In the genomic region with DNA sequence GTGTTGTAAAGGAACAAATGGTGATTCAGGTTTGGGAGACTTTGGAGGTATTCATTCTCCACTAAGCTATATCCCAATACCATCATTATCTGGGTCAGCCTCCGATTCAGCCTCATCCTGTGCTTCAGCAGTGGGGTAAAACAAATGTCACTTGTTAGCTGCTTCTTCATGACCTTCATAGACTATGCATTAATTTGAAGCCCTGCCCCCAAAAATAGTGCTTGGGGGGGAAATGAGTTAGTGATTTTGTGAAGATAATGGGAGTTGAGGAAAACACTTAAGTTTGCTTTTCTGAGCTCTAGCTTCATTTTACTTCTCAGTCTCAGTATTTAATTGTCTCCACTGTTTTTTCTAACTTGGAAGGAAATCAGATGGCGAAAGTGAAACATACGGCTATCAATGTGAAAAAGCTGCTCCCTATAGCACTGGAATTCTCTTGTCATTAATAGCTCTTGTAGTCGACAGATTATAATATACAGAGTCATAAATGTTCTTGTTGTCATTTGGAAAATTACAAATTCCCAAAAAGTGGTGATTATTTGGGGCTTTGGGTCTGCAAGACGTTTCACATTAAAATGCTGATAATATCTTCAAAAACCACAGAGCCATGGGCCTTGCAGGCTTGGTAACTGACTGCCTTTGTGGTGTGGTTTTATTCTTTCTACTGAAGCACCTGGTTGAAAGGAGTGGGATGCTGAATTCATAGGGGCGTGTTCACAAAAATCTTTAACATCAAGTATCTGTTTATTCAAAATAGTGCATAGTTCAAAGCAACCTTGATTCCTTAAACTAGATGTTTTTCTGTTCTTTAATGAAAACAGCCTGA, we compare ENCODE assay signal across 14 cellular contexts. TPM values are rescaled to one million over a fixed set of nuclear protein-coding genes. Genes with fewer than 3 reads are reported as not detected.
DNase-seq lines count a peak whose midpoint lies in the region; ATAC-seq, FAIRE-seq and TF ChIP-seq lines count a peak whose summit lies in the region.
"Had no signal": no experiment of that assay in that cellular context is flagged by ENCODE, and none has a peak within 500 bp of the region (broad histone marks: within the 10 kb centered on the region; RNA-seq: fewer than 3 reads in every experiment).

No MANE protein-coding gene starts in this region.

- H3K36me3 Mint-ChIP-seq in CD14-positive monocyte (peaks cover 26 to 28% of the 10 kb centered on the region in 2 donors), nephron (ENCODE audit: low read depth) (no peaks in the 10 kb centered on the region)

- no peaks in the 10 kb centered on the region for H3K9me3 ChIP-seq in GM12878 (replicated peaks; ENCODE audit: control insufficient read depth, insufficient read depth, low read length)
- H3K9me3 ChIP-seq: HAP-1, SJCRH30 had no signal

- CTCF ChIA-PET in GM12878 (lab: Yijun Ruan, JAX): interaction anchor here (0.7 to 6.6 kb wide), 10 partner anchors 8 to 1010 kb away, joined by 3 to 73 read pairs (median 3); no protein-coding TSS in a partner anchor

- POLR2A ChIA-PET in GM12878 (lab: Charles Lee): interaction anchor here (0.6 to 0.8 kb wide), 2 partner anchors 27 to 40 kb away, joined by 3 to 4 read pairs; a partner anchor contains a TSS

- DNase-seq in CD14-positive monocyte (ENCODE audit: low spot score) (no peak), KG1 (lab: John Stamatoyannopoulos, UW) (peak; percentile 23), GM12878 (ENCODE audit: low read depth, low spot score) (no peak), DMS153 (lab: John Stamatoyannopoulos, UW) (no peak), NCI-H1417 treated with DMSO at 0.1 percent for 48 hours (lab: John Stamatoyannopoulos, UW) (no peak), NCI-H1048 (lab: John Stamatoyannopoulos, UW) (no peak), sciatic nerve (ENCODE audit: low spot score) (no peak)
- DNase-seq: endodermal cell, NCI-H2081 treated with DMSO at 0.1 percent for 48 hours, SJCRH30 had no signal

- ATAC-seq in GM12878: peak; percentile 24; the same call in 1 of the 3 replicates
- no peak for ATAC-seq in sciatic nerve

- no peak overlapping the region for H3K9ac ChIP-seq in GM12878 (ENCODE audit: control insufficient read depth, insufficient read depth, low read length)

- H3K4me1 Mint-ChIP-seq in CD14-positive monocyte (peaks cover 49% of the 10 kb centered on the region), nephron (peaks cover 96% of the 10 kb centered on the region)

- no peaks in the 10 kb centered on the region for H3K27me3 ChIP-seq in GM12878 (replicated peaks in 1 of 2; ENCODE audit: control insufficient read depth in 2 of 2, insufficient read depth in 2 of 2, low read length in 1 of 2)
- H3K27me3 ChIP-seq: SJCRH30 had no signal

- no peaks in the 10 kb centered on the region; a peak in 1 of 4 replicates for H3K36me3 ChIP-seq in GM12878 (ENCODE audit: control insufficient read depth in 2 of 2, insufficient read depth in 2 of 2, low read length in 1 of 2)
- H3K36me3 ChIP-seq: HAP-1, SJCRH30 had no signal

- no TSS peak for BruUV-seq in GM12878 (replicated peaks; lab: Mats Ljungman, UMichigan)

- peaks cover 17% of the 10 kb centered on the region for H3K79me2 ChIP-seq in GM12878 (ENCODE audit: control insufficient read depth, insufficient read depth, low read length)

- intact Hi-C loops in CD14-positive monocyte (cut with micrococcal nuclease) (loop anchor here in 1 of 2 donors (10.0 kb wide), 1 partner anchor 1011 kb away; no protein-coding TSS in a partner anchor), GM12878 (cut with micrococcal nuclease; ENCODE audit: unreplicated experiment) (loop anchor here (10.0 kb wide), 2 partner anchors 611 to 1101 kb away; no protein-coding TSS in a partner anchor), sciatic nerve (cut with DNase I) (no loop called here)

- no peak for TF ChIP-seq EP300 in GM12878 (IDR thresholded peaks at IDR 0.05; ENCODE audit: borderline replicate concordance in 1 of 2, control insufficient read depth in 1 of 2, low read depth in 2 of 2, low read length in 2 of 2)

- RAD21 ChIA-PET in GM12878 (lab: Charles Lee; ENCODE audit: unreplicated experiment): interaction anchor here (0.7 to 1.9 kb wide), 7 partner anchors 12 to 1009 kb away, joined by 3 to 8 read pairs (median 5); a partner anchor contains a TSS

- H3K27ac Mint-ChIP-seq in CD14-positive monocyte: peak overlapping the region in 4 of 7 donors; percentile 14 to 60 (median 32)
- peak overlapping the region; percentile 77 to 94 (median 85) for H3K27ac Mint-ChIP-seq in nephron
- H3K27ac Mint-ChIP-seq: endodermal cell, progenitor cell of endocrine pancreas had no signal

- H3K27me3 Mint-ChIP-seq in CD14-positive monocyte (ENCODE audit: low read depth in 3 of 3): no peaks in the 10 kb centered on the region
- no peaks in the 10 kb centered on the region for H3K27me3 Mint-ChIP-seq in nephron (ENCODE audit: low read depth)
- H3K27me3 Mint-ChIP-seq: progenitor cell of endocrine pancreas had no signal

- no peak overlapping the region; the same call in 1 of the 2 replicates for H3K4me2 ChIP-seq in GM12878 (ENCODE audit: control insufficient read depth, insufficient read depth)

- WGBS in GM12878 (ENCODE audit: insufficient coverage, insufficient replicate concordance, low lambda C conversion rate, missing lambda C conversion rate): 72% methylated on average over 6 of the region's 6 CpGs

- no peak overlapping the region for H3K4me3 ChIP-seq in GM12878
- H3K4me3 ChIP-seq: HAP-1, SJCRH30 had no signal

- TF ChIP-seq CTCF in CD14-positive monocyte (IDR thresholded peaks at IDR 0.05) (no peak), GM12878 (IDR thresholded peaks at IDR 0.05 in 2 of 3, conservative IDR thresholded peaks at IDR 0.05 in 1 of 3; ENCODE audit: control insufficient read depth in 2 of 3, extremely low read depth in 1 of 3, insufficient read depth in 1 of 3, low read depth in 3 of 3, low read length in 3 of 3) (no peak), nephron (IDR thresholded peaks at IDR 0.05; ENCODE audit: unreplicated experiment in 3 of 3) (no peak)

- H3K9me3 Mint-ChIP-seq in CD14-positive monocyte: peaks cover 0 to 2% (median 0%) of the 10 kb centered on the region in 7 donors
- H3K9me3 Mint-ChIP-seq in nephron: no peaks in the 10 kb centered on the region
- H3K9me3 Mint-ChIP-seq: endodermal cell had no signal

- H3K4me1 ChIP-seq in GM12878 (ENCODE audit: control insufficient read depth, insufficient read depth, low read length): no peaks in the 10 kb centered on the region
- H3K4me1 ChIP-seq: SJCRH30 had no signal

- TF ChIP-seq RAD21 in GM12878 (IDR thresholded peaks at IDR 0.05; ENCODE audit: insufficient read depth, low read depth, low read length): no peak

- no peak overlapping the region for H3K4me3 Mint-ChIP-seq in CD14-positive monocyte
- H3K4me3 Mint-ChIP-seq in nephron: peak overlapping the region in 2 of 3 experiments; percentile 49 to 52
- H3K4me3 Mint-ChIP-seq: endodermal cell had no signal

- SMC1A ChIA-PET in GM12878 (lab: Charles Lee; ENCODE audit: uncharacterized antibody, unreplicated experiment): interaction anchor here (0.6 to 9.9 kb wide), 14 partner anchors 9 to 1016 kb away, joined by 3 to 118 read pairs (median 4); a partner anchor contains a TSS

- no peak overlapping the region for H2AFZ ChIP-seq in GM12878 (ENCODE audit: control insufficient read depth, low read depth, low read length)

- in situ Hi-C loops in GM12878 (cut with MboI): no loop called here

- FAIRE-seq in GM12878 (lab: Jason Lieb, UNC): no peak

- H3K27ac ChIP-seq in GM12878 (ENCODE audit: control insufficient read depth, insufficient read depth): no peak overlapping the region
- H3K27ac ChIP-seq: HL-60, SJCRH30 had no signal

- H4K20me1 ChIP-seq in GM12878 (ENCODE audit: control insufficient read depth, insufficient read depth): peaks cover 4% of the 10 kb centered on the region

- no peak for TF ChIP-seq POLR2A in GM12878 (IDR thresholded peaks at IDR 0.05; ENCODE audit: low read depth, low read length)

TF ChIP-seq in GM12878, 131 proteins besides CTCF, POLR2A, EP300 and RAD21:
- TF ChIP-seq SMARCA5 (IDR thresholded peaks at IDR 0.05) (no peak), IKZF2 (IDR thresholded peaks at IDR 0.05) (0 out of 4 replicates have a peak, but pooled peaks of 1 of the 2 experiments have one; percentile 22), RUNX3 (IDR thresholded peaks at IDR 0.05; ENCODE audit: low read length) (peak; percentile 45), HDGF (IDR thresholded peaks at IDR 0.05) (no peak)
- TF ChIP-seq, protein P1, sequence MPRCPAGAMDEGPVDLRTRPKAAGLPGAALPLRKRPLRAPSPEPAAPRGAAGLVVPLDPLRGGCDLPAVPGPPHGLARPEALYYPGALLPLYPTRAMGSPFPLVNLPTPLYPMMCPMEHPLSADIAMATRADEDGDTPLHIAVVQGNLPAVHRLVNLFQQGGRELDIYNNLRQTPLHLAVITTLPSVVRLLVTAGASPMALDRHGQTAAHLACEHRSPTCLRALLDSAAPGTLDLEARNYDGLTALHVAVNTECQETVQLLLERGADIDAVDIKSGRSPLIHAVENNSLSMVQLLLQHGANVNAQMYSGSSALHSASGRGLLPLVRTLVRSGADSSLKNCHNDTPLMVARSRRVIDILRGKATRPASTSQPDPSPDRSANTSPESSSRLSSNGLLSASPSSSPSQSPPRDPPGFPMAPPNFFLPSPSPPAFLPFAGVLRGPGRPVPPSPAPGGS (IDR thresholded peaks at IDR 0.05; ENCODE audit: borderline replicate concordance, insufficient read depth, low read depth, low read length, poor library complexity, severe bottlenecking): no peak

RNA-seq across cellular contexts. Expression of a gene that starts 40.0 kb away (rescaled TPM):
- polyA plus RNA-seq in CD14-positive monocyte (10 to 100 TPM; 10.5 to 25.5 TPM), GM12878 (2011; rRNA removed) (14.6 and 15.9 TPM in 2 replicates), GM12878 (2014; fragmentation: Illumina TruSeq; extraction: Trizol) (34.6 and 38.1 TPM in 2 replicates), GM12878 (2014; fragmentation: Nextera tagmentation; extraction: Ambion mirVana) (1 to 10 TPM; 7.8 to 8.0 TPM), GM12878 (2014; rRNA removed) (15.1 and 15.6 TPM in 2 replicates), GM12878 (2016; fragmentation: Nextera tagmentation; extraction: Ambion mirVana) (10 to 100 TPM; 14.0 to 15.4 TPM)
- total RNA-seq in GM12878 (2013; cell fraction: nucleolus; rRNA removed): 40.8 and 49.4 TPM in 2 replicates
- total RNA-seq in GM12878 (2014; rRNA removed) (28.0 and 33.3 TPM in 2 replicates), GM12878 (2014; rRNA removed; fragmentation: Illumina TruSeq; extraction: Trizol) (30.1 and 34.9 TPM in 2 replicates), GM12878 (2021) (38.4 and 39.8 TPM in 2 replicates), sciatic nerve (288 TPM)
- polyA plus RNA-seq in GM12878 (2011; ENCODE audit: low read depth): 11.5 TPM
- polyA plus RNA-seq in GM12878 (2011; cell fraction: cytosol; rRNA removed): 6.9 and 10.1 TPM in 2 replicates
- polyA plus RNA-seq in GM12878 (2011; cell fraction: nucleus; rRNA removed): 10.3 and 15.8 TPM in 2 replicates
- polyA plus RNA-seq in GM12878 (2012): 15.8 and 22.1 TPM in 2 replicates
- polyA minus RNA-seq in GM12878 (2011; rRNA and poly(A)+ RNA removed): 30.3 and 32.3 TPM in 2 replicates
- 19.0 and 24.7 TPM in 2 replicates for polyA minus RNA-seq in GM12878 (2011; cell fraction: cytosol; rRNA and poly(A)+ RNA removed)
- 23.9 and 37.7 TPM in 2 replicates for polyA minus RNA-seq in GM12878 (2011; cell fraction: nucleus; rRNA and poly(A)+ RNA removed)

Comparison
In these comparisons a context has a peak if more than half of its experiments do, and no peak if none do; other contexts are left out.
1. H3K4me3 Mint-ChIP-seq: peak in nephron (2 of 3); none in CD14-positive monocyte (0 of 2).